In the genomic region with DNA sequence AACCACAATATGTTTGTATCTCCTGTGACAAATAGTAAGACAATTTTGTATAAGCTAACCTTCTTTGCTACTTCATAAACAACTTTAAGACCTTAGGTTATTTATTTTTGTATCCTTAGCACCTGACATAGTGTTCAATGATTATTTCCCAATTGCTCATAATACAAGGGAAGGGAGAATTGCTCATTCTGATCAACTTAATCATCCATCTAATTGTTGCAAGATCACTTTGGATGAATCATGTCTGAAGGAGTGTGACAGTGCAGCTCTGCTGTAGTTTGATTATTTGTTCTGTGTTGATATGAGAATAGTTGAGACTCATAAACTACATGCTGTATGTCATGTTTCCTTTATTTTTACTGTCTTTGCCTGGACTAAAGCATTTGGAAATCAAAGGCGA, we compare ENCODE assay signal across 19 cellular contexts.
"Had no signal": no experiment of that assay in that cellular context is flagged by ENCODE, and none has a peak within 500 bp of the region (broad histone marks: within the 10 kb centered on the region; RNA-seq: fewer than 3 reads in every experiment).

No MANE protein-coding gene starts in this region.

- H3K79me2 ChIP-seq: hepatocyte had no signal

- FAIRE-seq: kidney, small intestine had no signal

- H3K4me3 Mint-ChIP-seq: natural killer cell, neural crest cell had no signal

- H3K27ac ChIP-seq: dorsolateral prefrontal cortex, esophagus muscularis mucosa, hepatocyte, right atrium auricular region, sigmoid colon, stomach, thoracic aorta, transverse colon had no signal

- H3K36me3 ChIP-seq: esophagus muscularis mucosa, right atrium auricular region, sigmoid colon, stomach, thoracic aorta, transverse colon had no signal

- H3K4me1 ChIP-seq: right atrium auricular region, transverse colon had no signal

- DNase-seq: cortex of kidney; dorsolateral prefrontal cortex; effector CD8-positive, alpha-beta T cell; head of caudate nucleus; kidney; natural killer cell; posterior cingulate gyrus; sigmoid colon; small intestine; stimulated activated CD4-positive, alpha-beta T cell treated with anti-CD3 and anti-CD28 coated beads, Interleukin-12 subunit alpha, Interleukin-12 subunit beta, amount 100 ng/mL, for 4 hours; stimulated activated naive CD4-positive, alpha-beta T cell; stomach; substantia nigra; transverse colon had no signal

- H3K27me3 ChIP-seq: dorsolateral prefrontal cortex, esophagus muscularis mucosa, hepatocyte, right atrium auricular region, sigmoid colon, stomach, transverse colon had no signal

- H3K9me3 ChIP-seq: esophagus muscularis mucosa, sigmoid colon, thoracic aorta had no signal

- H3K4me1 Mint-ChIP-seq: natural killer cell had no signal

- H3K4me2 ChIP-seq: hepatocyte had no signal

- H2AFZ ChIP-seq: hepatocyte had no signal

- ATAC-seq: natural killer cell had no signal

- H3K27ac Mint-ChIP-seq: natural killer cell had no signal

- H3K4me3 ChIP-seq: dorsolateral prefrontal cortex, esophagus muscularis mucosa, hepatocyte, right atrium auricular region, sigmoid colon, stomach, thoracic aorta, transverse colon had no signal
